Comparison of ENCODE assay signal across 18 cellular contexts in genomic region chr1:42298520-42298919, GRCh38. TPM values are rescaled to one million over a fixed set of nuclear protein-coding genes. Genes with fewer than 3 reads are reported as not detected.
A peak's percentile ranks its signal among the peaks of the same experiment; 100 is the strongest.
DNase-seq lines count a peak whose midpoint lies in the region; ATAC-seq and TF ChIP-seq lines count a peak whose summit lies in the region.
"Had no signal": no experiment of that assay in that cellular context is flagged by ENCODE, and none has a peak within 500 bp of the region (broad histone marks: within the 10 kb centered on the region; RNA-seq: fewer than 3 reads in every experiment).

No MANE protein-coding gene starts in this region.

- H3K79me2 ChIP-seq in DND-41 (ENCODE audit: insufficient read depth, low read length) = peaks cover 68% of the 10 kb centered on the region

- POLR2A ChIA-PET in activated naive CD8-positive, alpha-beta T cell treated with anti-CD3 and anti-CD28 coated beads, Interleukin-2, amount 10 ng/mL, durations not matched to agents 7 days and 5 days (lab: Charles Lee) = no interaction called here

- TF ChIP-seq CTCF in DND-41 (IDR thresholded peaks at IDR 0.05; ENCODE audit: borderline replicate concordance, extremely low read depth, low read length, poor library complexity, severe bottlenecking) (no peak), GM10266 (IDR thresholded peaks at IDR 0.05; ENCODE audit: control insufficient read depth, insufficient read depth, low read depth, missing control alignments) (no peak)

- H3K4me3 Mint-ChIP-seq in activated naive CD4-positive, alpha-beta T cell treated with anti-CD3 and anti-CD28 coated beads, Interleukin-2, amount 10 ng/mL, durations not matched to agents 7 days and 5 days = no peak overlapping the region
- no peak overlapping the region for H3K4me3 Mint-ChIP-seq in activated naive CD4-positive, alpha-beta T cell treated with anti-CD3 and anti-CD28 coated beads for 36 hours
- peak overlapping the region; percentile 35 for H3K4me3 Mint-ChIP-seq in activated naive CD8-positive, alpha-beta T cell treated with anti-CD3 and anti-CD28 coated beads, Interleukin-2, amount 10 ng/mL, durations not matched to agents 7 days and 5 days
- H3K4me3 Mint-ChIP-seq in stimulated activated effector memory CD8-positive, alpha-beta T cell treated with anti-CD3 and anti-CD28 coated beads, Interleukin-12 subunit alpha, Interleukin-12 subunit beta, amount 100 ng/mL, for 72 hours = no peak overlapping the region

- H3K27me3 Mint-ChIP-seq in activated naive CD4-positive, alpha-beta T cell treated with anti-CD3 and anti-CD28 coated beads, Interleukin-2, amount 10 ng/mL, durations not matched to agents 7 days and 5 days = no peaks in the 10 kb centered on the region
- H3K27me3 Mint-ChIP-seq in activated naive CD4-positive, alpha-beta T cell treated with anti-CD3 and anti-CD28 coated beads for 36 hours (ENCODE audit: low read depth) = no peaks in the 10 kb centered on the region
- no peaks in the 10 kb centered on the region for H3K27me3 Mint-ChIP-seq in activated naive CD8-positive, alpha-beta T cell treated with anti-CD3 and anti-CD28 coated beads, Interleukin-2, amount 10 ng/mL, durations not matched to agents 7 days and 5 days
- H3K27me3 Mint-ChIP-seq: IgD-negative memory B cell had no signal

- peaks cover 47% of the 10 kb centered on the region for H3K36me3 Mint-ChIP-seq in activated naive CD4-positive, alpha-beta T cell treated with anti-CD3 and anti-CD28 coated beads, Interleukin-2, amount 10 ng/mL, durations not matched to agents 7 days and 5 days
- H3K36me3 Mint-ChIP-seq in activated naive CD4-positive, alpha-beta T cell treated with anti-CD3 and anti-CD28 coated beads for 36 hours (ENCODE audit: low read depth) = peaks cover 40% of the 10 kb centered on the region
- peaks cover 52% of the 10 kb centered on the region for H3K36me3 Mint-ChIP-seq in activated naive CD8-positive, alpha-beta T cell treated with anti-CD3 and anti-CD28 coated beads, Interleukin-2, amount 10 ng/mL, durations not matched to agents 7 days and 5 days
- H3K36me3 Mint-ChIP-seq in stimulated activated effector memory CD8-positive, alpha-beta T cell treated with anti-CD3 and anti-CD28 coated beads, Interleukin-12 subunit alpha, Interleukin-12 subunit beta, amount 100 ng/mL, for 72 hours = peaks cover 7% of the 10 kb centered on the region

- CTCF ChIA-PET in activated naive CD4-positive, alpha-beta T cell treated with anti-CD3 and anti-CD28 coated beads, Interleukin-2, amount 10 ng/mL, durations not matched to agents 7 days and 5 days (lab: Charles Lee) = no interaction called here
- CTCF ChIA-PET in activated naive CD4-positive, alpha-beta T cell treated with anti-CD3 and anti-CD28 coated beads for 36 hours (lab: Charles Lee) = no interaction called here

- peak; percentile 75 for ATAC-seq in DND-41 (ENCODE audit: insufficient read depth, low read depth)
- ATAC-seq in activated naive CD8-positive, alpha-beta T cell treated with anti-CD3 and anti-CD28 coated beads, Interleukin-2, amount 10 ng/mL, durations not matched to agents 7 days and 5 days (ENCODE audit: low read depth) = no peak
- no peak for ATAC-seq in stimulated activated effector memory CD8-positive, alpha-beta T cell treated with anti-CD3 and anti-CD28 coated beads, Interleukin-12 subunit alpha, Interleukin-12 subunit beta, amount 100 ng/mL, for 72 hours
- ATAC-seq in HG03045 (IDR thresholded peaks at IDR 0.05; ENCODE audit: unreplicated experiment) = no peak

- peaks cover 15% of the 10 kb centered on the region for H3K36me3 ChIP-seq in DND-41 (ENCODE audit: insufficient read depth, low read length)
- H3K36me3 ChIP-seq: BE2C, Peyer's patch had no signal

- H3K4me1 Mint-ChIP-seq in activated naive CD4-positive, alpha-beta T cell treated with anti-CD3 and anti-CD28 coated beads, Interleukin-2, amount 10 ng/mL, durations not matched to agents 7 days and 5 days = peaks cover 23% of the 10 kb centered on the region
- H3K4me1 Mint-ChIP-seq in activated naive CD4-positive, alpha-beta T cell treated with anti-CD3 and anti-CD28 coated beads for 36 hours (ENCODE audit: low read depth) = peaks cover 26% of the 10 kb centered on the region
- H3K4me1 Mint-ChIP-seq in activated naive CD8-positive, alpha-beta T cell treated with anti-CD3 and anti-CD28 coated beads, Interleukin-2, amount 10 ng/mL, durations not matched to agents 7 days and 5 days = peaks cover 6% of the 10 kb centered on the region
- H3K4me1 Mint-ChIP-seq in stimulated activated effector memory CD8-positive, alpha-beta T cell treated with anti-CD3 and anti-CD28 coated beads, Interleukin-12 subunit alpha, Interleukin-12 subunit beta, amount 100 ng/mL, for 72 hours = peaks cover 35% of the 10 kb centered on the region

- no peaks in the 10 kb centered on the region; the same call in 1 of the 2 replicates for H4K20me1 ChIP-seq in DND-41 (ENCODE audit: insufficient read depth, low read length)

- peaks cover 7% of the 10 kb centered on the region; the same call in 1 of the 2 replicates for H3K4me1 ChIP-seq in DND-41 (ENCODE audit: insufficient read depth, low read length)
- H3K4me1 ChIP-seq: BE2C, Peyer's patch had no signal

- peaks cover 14% of the 10 kb centered on the region for H3K9me3 ChIP-seq in DND-41 (ENCODE audit: insufficient read depth, low read length, severe bottlenecking)
- H3K9me3 ChIP-seq: BE2C, Peyer's patch had no signal

- no peak overlapping the region for H3K27ac ChIP-seq in DND-41 (ENCODE audit: low read length)
- H3K27ac ChIP-seq: Peyer's patch had no signal

- DNase-seq in activated naive CD4-positive, alpha-beta T cell treated with anti-CD3 and anti-CD28 coated beads, Interleukin-2, amount 10 ng/mL, durations not matched to agents 7 days and 5 days = no peak
- DNase-seq in activated naive CD4-positive, alpha-beta T cell treated with anti-CD3 and anti-CD28 coated beads for 36 hours = no peak
- DNase-seq in DND-41 = no peak
- no peak for DNase-seq in activated naive CD8-positive, alpha-beta T cell treated with anti-CD3 and anti-CD28 coated beads, Interleukin-2, amount 10 ng/mL, durations not matched to agents 7 days and 5 days
- no peak for DNase-seq in stimulated activated effector memory CD8-positive, alpha-beta T cell treated with anti-CD3 and anti-CD28 coated beads, Interleukin-12 subunit alpha, Interleukin-12 subunit beta, amount 100 ng/mL, for 72 hours (ENCODE audit: low spot score in 2 of 2)
- no peak for DNase-seq in GM10266 (ENCODE audit: extremely low spot score)
- DNase-seq: BE2C, Karpas-422, MV-4-11, NCI-H1105 treated with DMSO at 0.1 percent for 48 hours, NCI-H1694, NCI-H2081, NCI-H2171, NCI-H345, NCI-H526, Peyer's patch had no signal

- no peak overlapping the region for H3K4me3 ChIP-seq in DND-41 (ENCODE audit: low read depth in 1 of 2, low read length in 2 of 2)
- H3K4me3 ChIP-seq: Peyer's patch had no signal

- H3K9me3 Mint-ChIP-seq in activated naive CD4-positive, alpha-beta T cell treated with anti-CD3 and anti-CD28 coated beads, Interleukin-2, amount 10 ng/mL, durations not matched to agents 7 days and 5 days = peaks cover 46% of the 10 kb centered on the region
- H3K9me3 Mint-ChIP-seq in activated naive CD4-positive, alpha-beta T cell treated with anti-CD3 and anti-CD28 coated beads for 36 hours = peaks cover 16% of the 10 kb centered on the region
- H3K9me3 Mint-ChIP-seq in activated naive CD8-positive, alpha-beta T cell treated with anti-CD3 and anti-CD28 coated beads, Interleukin-2, amount 10 ng/mL, durations not matched to agents 7 days and 5 days = peaks cover 28% of the 10 kb centered on the region
- peaks cover 7% of the 10 kb centered on the region for H3K9me3 Mint-ChIP-seq in stimulated activated effector memory CD8-positive, alpha-beta T cell treated with anti-CD3 and anti-CD28 coated beads, Interleukin-12 subunit alpha, Interleukin-12 subunit beta, amount 100 ng/mL, for 72 hours

- peak overlapping the region; percentile 72 for H3K27ac Mint-ChIP-seq in activated naive CD4-positive, alpha-beta T cell treated with anti-CD3 and anti-CD28 coated beads, Interleukin-2, amount 10 ng/mL, durations not matched to agents 7 days and 5 days
- H3K27ac Mint-ChIP-seq in activated naive CD4-positive, alpha-beta T cell treated with anti-CD3 and anti-CD28 coated beads for 36 hours = no peak overlapping the region
- H3K27ac Mint-ChIP-seq in activated naive CD8-positive, alpha-beta T cell treated with anti-CD3 and anti-CD28 coated beads, Interleukin-2, amount 10 ng/mL, durations not matched to agents 7 days and 5 days = no peak overlapping the region
- peak overlapping the region; percentile 12 for H3K27ac Mint-ChIP-seq in stimulated activated effector memory CD8-positive, alpha-beta T cell treated with anti-CD3 and anti-CD28 coated beads, Interleukin-12 subunit alpha, Interleukin-12 subunit beta, amount 100 ng/mL, for 72 hours
- H3K27ac Mint-ChIP-seq: IgD-negative memory B cell had no signal

- no peaks in the 10 kb centered on the region for H3K27me3 ChIP-seq in DND-41 (ENCODE audit: insufficient read depth, low read length, poor library complexity)
- H3K27me3 ChIP-seq: BE2C, Peyer's patch had no signal

- H3K4me2 ChIP-seq in DND-41 (ENCODE audit: insufficient read depth, low read length) = no peak overlapping the region

- intact Hi-C loops in activated naive CD4-positive, alpha-beta T cell treated with anti-CD3 and anti-CD28 coated beads for 36 hours (cut with micrococcal nuclease) = no loop called here

- no peak overlapping the region for H3K9ac ChIP-seq in DND-41 (ENCODE audit: low read depth, low read length)

- no peak overlapping the region for H2AFZ ChIP-seq in DND-41 (ENCODE audit: low read depth, low read length)

RNA-seq across cellular contexts. Expression of gene FOXJ3, which starts 36.5 kb away (rescaled TPM):
- total RNA-seq in activated naive CD4-positive, alpha-beta T cell treated with anti-CD3 and anti-CD28 coated beads for 36 hours = 10 to 100 TPM; 35.6 to 37.2 TPM
- total RNA-seq in activated naive CD8-positive, alpha-beta T cell treated with anti-CD3 and anti-CD28 coated beads, Interleukin-2, amount 10 ng/mL, durations not matched to agents 7 days and 5 days = 10 to 100 TPM; 59.1 to 61.1 TPM

Comparison
In these comparisons a context has a peak if more than half of its experiments do, and no peak if none do; other contexts are left out.
1. H3K27ac Mint-ChIP-seq: peak in activated naive CD4-positive, alpha-beta T cell treated with anti-CD3 and anti-CD28 coated beads, Interleukin-2, amount 10 ng/mL, durations not matched to agents 7 days and 5 days (single experiment) and stimulated activated effector memory CD8-positive, alpha-beta T cell treated with anti-CD3 and anti-CD28 coated beads, Interleukin-12 subunit alpha, Interleukin-12 subunit beta, amount 100 ng/mL, for 72 hours (single experiment); none in activated naive CD4-positive, alpha-beta T cell treated with anti-CD3 and anti-CD28 coated beads for 36 hours (single experiment) and activated naive CD8-positive, alpha-beta T cell treated with anti-CD3 and anti-CD28 coated beads, Interleukin-2, amount 10 ng/mL, durations not matched to agents 7 days and 5 days (single experiment).